ENCODE assay signal across 28 cellular contexts in genomic region chr14:93079865-93080403, GRCh38. TPM values are rescaled to one million over a fixed set of nuclear protein-coding genes. Genes with fewer than 3 reads are reported as not detected.
DNase-seq lines count a peak whose midpoint lies in the region; ATAC-seq, FAIRE-seq and TF ChIP-seq lines count a peak whose summit lies in the region.
"Had no signal": no experiment of that assay in that cellular context is flagged by ENCODE, and none has a peak within 500 bp of the region (broad histone marks: within the 10 kb centered on the region; RNA-seq: fewer than 3 reads in every experiment).

No MANE protein-coding gene starts in this region.

- no peaks in the 10 kb centered on the region for H3K36me3 Mint-ChIP-seq in CD8-positive, alpha-beta T cell
- no peaks in the 10 kb centered on the region for H3K36me3 Mint-ChIP-seq in immature natural killer cell

- FAIRE-seq in HTR-8/SVneo (lab: Jason Lieb, UNC), result peak; percentile 48
- FAIRE-seq: A549, GM12892, GM18507 had no signal

- peak overlapping the region; percentile 27 for H3K27ac Mint-ChIP-seq in CD8-positive, alpha-beta T cell
- H3K27ac Mint-ChIP-seq in immature natural killer cell, result peak overlapping the region in 5 of 6 donors; percentile 18 to 71 (median 69)
- H3K27ac Mint-ChIP-seq: H9 had no signal

- no peak for ATAC-seq in CD8-positive, alpha-beta T cell
- no peak for ATAC-seq in HG02763 (IDR thresholded peaks at IDR 0.05; ENCODE audit: unreplicated experiment)
- ATAC-seq: A549, Right ventricle myocardium inferior, SK-N-SH treated with all-trans-retinoic acid at 6 μM for 48 hours had no signal

- no peaks in the 10 kb centered on the region for H3K27me3 Mint-ChIP-seq in CD8-positive, alpha-beta T cell (ENCODE audit: low read depth)
- peaks cover 0 to 9% (median 0%) of the 10 kb centered on the region in 3 donors for H3K27me3 Mint-ChIP-seq in immature natural killer cell (ENCODE audit: low read depth in 3 of 3)

- H3K36me3 ChIP-seq in CD8-positive, alpha-beta T cell (ENCODE audit: insufficient read depth, low read length), result no peaks in the 10 kb centered on the region
- no peaks in the 10 kb centered on the region for H3K36me3 ChIP-seq in uterus

- POLR2A ChIA-PET in CD8-positive, alpha-beta T cell (lab: Charles Lee), result interaction anchor here (1.0 kb wide), 1 partner anchor 15 kb away, joined by 3 read pairs; no protein-coding TSS in a partner anchor

- TF ChIP-seq CTCF in CD8-positive, alpha-beta T cell (IDR thresholded peaks at IDR 0.05), result no peak
- TF ChIP-seq CTCF in uterus (IDR thresholded peaks at IDR 0.05), result no peak

- DNase-seq in CD8-positive, alpha-beta T cell, result no peak
- no peak for DNase-seq in HTR-8/SVneo (ENCODE audit: insufficient read length, low spot score)
- no peak for DNase-seq in immature natural killer cell
- DNase-seq in uterus, result no peak
- no peak for DNase-seq in activated CD8-positive, alpha-beta memory T cell treated with anti-CD3 and anti-CD28 coated beads, Interleukin-2, amount 50 U/mL, for 4 hours
- DNase-seq in NCI-H1436 (lab: John Stamatoyannopoulos, UW), result no peak
- DNase-seq: AML-193, Calu3, DMS79 treated with DMSO at 0.1 percent for 48 hours, GF-D8, H9, HFFc6, Kasumi-1, MV-4-11, NCI-H1105, NCI-H2029 treated with DMSO at 0.1 percent for 48 hours, NCI-H2227 treated with DMSO at 0.1 percent for 48 hours, NCI-H526 treated with DMSO at 0.1 percent for 48 hours, PC-9, SJCRH30 had no signal

- H3K4me3 ChIP-seq in CD8-positive, alpha-beta T cell (ENCODE audit: low read depth, low read length), result no peak overlapping the region
- H3K4me3 ChIP-seq in uterus, result no peak overlapping the region
- H3K4me3 ChIP-seq: A549, PC-9, SJCRH30 had no signal

- no peak for TF ChIP-seq POLR2A in uterus (IDR thresholded peaks at IDR 0.05)

- CTCF ChIA-PET in CD8-positive, alpha-beta T cell (lab: Charles Lee), result interaction anchor here (1.5 to 3.5 kb wide), 2 partner anchors 8 to 46 kb away, joined by 4 to 10 read pairs; no protein-coding TSS in a partner anchor

- no peak overlapping the region for H3K4me3 Mint-ChIP-seq in CD8-positive, alpha-beta T cell
- H3K4me3 Mint-ChIP-seq in immature natural killer cell, result peak overlapping the region in 2 of 5 donors; percentile 21 to 39
- H3K4me3 Mint-ChIP-seq: H9 had no signal

- no peaks in the 10 kb centered on the region for H3K9me3 Mint-ChIP-seq in CD8-positive, alpha-beta T cell
- no peaks in the 10 kb centered on the region for H3K9me3 Mint-ChIP-seq in immature natural killer cell
- H3K9me3 Mint-ChIP-seq: HFFc6 had no signal

- H3K4me1 ChIP-seq in CD8-positive, alpha-beta T cell (ENCODE audit: insufficient read depth, low read length), result peaks cover 79% of the 10 kb centered on the region
- H3K4me1 ChIP-seq in uterus, result peaks cover 0 to 5% of the 10 kb centered on the region in 2 donors
- H3K4me1 ChIP-seq: A549 had no signal

- intact Hi-C loops in CD8-positive, alpha-beta T cell (cut with DNase I, micrococcal nuclease), result no loop called here
- intact Hi-C loops in uterus (cut with DNase I; ENCODE audit: low total_unique reads), result no loop called here

- no peaks in the 10 kb centered on the region for H3K27me3 ChIP-seq in CD8-positive, alpha-beta T cell (ENCODE audit: insufficient read depth, low read length)
- no peaks in the 10 kb centered on the region for H3K27me3 ChIP-seq in uterus
- H3K27me3 ChIP-seq: SJCRH30 had no signal

- no peaks in the 10 kb centered on the region for H3K9me3 ChIP-seq in CD8-positive, alpha-beta T cell (ENCODE audit: low read length)
- no peaks in the 10 kb centered on the region for H3K9me3 ChIP-seq in uterus
- H3K9me3 ChIP-seq: A549, SJCRH30 had no signal

- peaks cover 77% of the 10 kb centered on the region for H3K4me1 Mint-ChIP-seq in CD8-positive, alpha-beta T cell (ENCODE audit: low read depth)
- H3K4me1 Mint-ChIP-seq in immature natural killer cell, result peaks cover 83 to 84% of the 10 kb centered on the region in 2 donors

- no peak overlapping the region for H3K27ac ChIP-seq in CD8-positive, alpha-beta T cell (ENCODE audit: low read depth, low read length)
- peak overlapping the region; percentile 71 to 74 for H3K27ac ChIP-seq in uterus
- H3K27ac ChIP-seq: A549, C4-2B, HL-60, PC-9, SJCRH30 had no signal

RNA-seq across cellular contexts. Expression of gene ITPK1, which starts 35.8 kb away (rescaled TPM):
- total RNA-seq in CD8-positive, alpha-beta T cell, result 10 to 100 TPM; 24.9 to 27.9 TPM
- 10 to 100 TPM; 19.5 to 53.0 (median 21.7) TPM for polyA plus RNA-seq in immature natural killer cell
- 10 to 100 TPM; 19.7 to 97.7 (median 26.5) TPM for total RNA-seq in uterus
